ENCODE assay signal across 10 cellular contexts in the genomic region with DNA sequence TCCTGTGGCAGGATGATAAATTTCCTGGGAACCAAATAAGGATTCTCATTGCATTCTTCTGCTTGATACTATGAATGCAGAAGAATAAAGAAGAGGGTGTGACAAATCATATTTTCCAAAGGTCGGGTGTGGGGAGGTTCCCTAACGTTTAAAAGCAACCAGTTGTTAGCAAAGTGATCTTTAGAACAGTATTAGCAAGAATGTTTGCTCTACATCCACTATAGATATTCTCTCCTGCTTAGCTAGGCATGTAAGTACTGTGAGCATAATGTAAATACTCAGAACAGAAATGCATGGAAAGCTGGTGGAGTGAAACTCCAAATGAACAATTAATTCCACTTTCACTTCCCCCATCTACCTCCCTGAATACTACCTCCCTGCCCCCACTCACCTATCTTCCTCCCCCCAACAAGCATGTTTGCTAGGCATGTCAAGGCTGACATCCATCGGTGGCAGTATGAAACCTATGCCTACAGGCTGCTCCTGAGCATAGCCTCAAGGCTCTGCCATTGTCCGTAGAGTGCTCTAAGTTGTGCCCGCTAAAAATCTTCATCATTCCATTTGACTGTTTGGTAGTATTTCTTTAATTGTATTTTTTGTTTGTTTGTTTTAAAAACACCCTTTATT.
DNase-seq lines count a peak whose midpoint lies in the region; ATAC-seq, FAIRE-seq and TF ChIP-seq lines count a peak whose summit lies in the region.
"Had no signal": no experiment of that assay in that cellular context is flagged by ENCODE, and none has a peak within 500 bp of the region (broad histone marks: within the 10 kb centered on the region; RNA-seq: fewer than 3 reads in every experiment).

No MANE protein-coding gene starts in this region.

- H3K9me3 ChIP-seq in kidney (ENCODE audit: control insufficient read depth in 1 of 2, low read length in 2 of 2) = no peaks in the 10 kb centered on the region
- no peaks in the 10 kb centered on the region for H3K9me3 ChIP-seq in smooth muscle cell (replicated peaks; ENCODE audit: low read depth)
- H3K9me3 ChIP-seq: neutrophil had no signal

- 81% methylated on average over 5 of the region's 5 CpGs for WGBS in smooth muscle cell (ENCODE audit: low lambda C conversion rate)

- DNase-seq in H4 (ENCODE audit: low spot score) (peak; percentile 58), astrocyte of the cerebellum (ENCODE audit: low read depth) (no peak), kidney (no peak), smooth muscle cell (lab: John Stamatoyannopoulos, UW; ENCODE audit: unreplicated experiment) (no peak), activated gamma-delta T cell (lab: John Stamatoyannopoulos, UW) (no peak)

- H3F3A ChIP-seq in smooth muscle cell (ENCODE audit: low read depth) = peaks cover 21% of the 10 kb centered on the region

- in situ Hi-C loops in astrocyte of the cerebellum (cut with HindIII; ENCODE audit: low sequenced_read_pairs) = no loop called here

- peak overlapping the region; percentile 64 for H2AFZ ChIP-seq in smooth muscle cell (ENCODE audit: low read depth)

- H4K20me1 ChIP-seq in smooth muscle cell (ENCODE audit: low read depth) = no peaks in the 10 kb centered on the region

- peak overlapping the region; percentile 45 for H3K4me3 ChIP-seq in astrocyte of the cerebellum (ENCODE audit: low read depth, low read length)
- H3K4me3 ChIP-seq in kidney (ENCODE audit: low read length in 2 of 2) = peak overlapping the region; percentile 52 to 54
- H3K4me3 ChIP-seq in smooth muscle cell = peak overlapping the region; percentile 47
- H3K4me3 ChIP-seq: cardiac muscle cell had no signal

- FAIRE-seq in kidney (lab: Jason Lieb, UNC) = no peak

- ATAC-seq in HG02852 (IDR thresholded peaks at IDR 0.05; ENCODE audit: unreplicated experiment) (no peak), GM21360 (IDR thresholded peaks at IDR 0.05; ENCODE audit: unreplicated experiment) (no peak), GM19035 (IDR thresholded peaks at IDR 0.05; ENCODE audit: unreplicated experiment) (no peak)

- H3K27ac ChIP-seq in kidney (ENCODE audit: low read depth in 2 of 2, low read length in 2 of 2) = peak overlapping the region; percentile 93 to 96
- H3K27ac ChIP-seq in smooth muscle cell (ENCODE audit: low read depth) = peak overlapping the region; percentile 99
- H3K27ac ChIP-seq: neutrophil had no signal

- H3K4me1 ChIP-seq in kidney (ENCODE audit: control insufficient read depth in 1 of 2, insufficient read depth in 1 of 2, low read depth in 1 of 2, low read length in 2 of 2) = peaks cover 22 to 43% of the 10 kb centered on the region in 2 donors
- H3K4me1 ChIP-seq in smooth muscle cell (ENCODE audit: low read depth) = peaks cover 3% of the 10 kb centered on the region

- H3K9ac ChIP-seq in kidney (ENCODE audit: low read length in 2 of 2) (peak overlapping the region; percentile 8 to 65), smooth muscle cell (ENCODE audit: low read depth) (peak overlapping the region; percentile 95)

- no peaks in the 10 kb centered on the region for H3K27me3 ChIP-seq in smooth muscle cell (ENCODE audit: low read depth)
- H3K27me3 ChIP-seq: cardiac muscle cell, neutrophil had no signal

- TF ChIP-seq CTCF in astrocyte of the cerebellum (IDR thresholded peaks at IDR 0.05; ENCODE audit: low read depth, low read length, missing control alignments) (no peak), kidney (IDR thresholded peaks at IDR 0.05; ENCODE audit: borderline replicate concordance, extremely low read depth, insufficient read depth) (no peak), smooth muscle cell (IDR thresholded peaks at IDR 0.05; ENCODE audit: borderline replicate concordance, insufficient read depth, poor library complexity, severe bottlenecking) (no peak)

- peak overlapping the region; percentile 86 for H3K4me2 ChIP-seq in smooth muscle cell

- intact Hi-C loops in kidney (cut with DNase I) = no loop called here

- no peaks in the 10 kb centered on the region for H3K36me3 ChIP-seq in kidney (ENCODE audit: control insufficient read depth in 1 of 2, insufficient read depth in 2 of 2, low read length in 2 of 2)
- H3K36me3 ChIP-seq in smooth muscle cell (ENCODE audit: low read depth) = no peaks in the 10 kb centered on the region
- H3K36me3 ChIP-seq: cardiac muscle cell, neutrophil had no signal

- no peaks in the 10 kb centered on the region for H3K79me2 ChIP-seq in smooth muscle cell (ENCODE audit: low read depth)
